In genomic region chr19:8161135-8161646, GRCh38 we compare ENCODE assay signal across 9 cellular contexts. TPM values are rescaled to one million over a fixed set of nuclear protein-coding genes. Genes with fewer than 3 reads are reported as not detected.
DNase-seq lines count a peak whose midpoint lies in the region; ATAC-seq lines count a peak whose summit lies in the region.
"Had no signal": no experiment of that assay in that cellular context is flagged by ENCODE, and none has a peak within 500 bp of the region (broad histone marks: within the 10 kb centered on the region; RNA-seq: fewer than 3 reads in every experiment).

No MANE protein-coding gene starts in this region.

- CTCF ChIA-PET in T-cell (lab: Charles Lee), result no interaction called here

- H2AK5ac ChIP-seq in mesenchymal stem cell (ENCODE audit: low read length, severe bottlenecking), result no peak overlapping the region

- no peak overlapping the region for H2BK120ac ChIP-seq in mesenchymal stem cell (ENCODE audit: low read depth, low read length)

- no peak overlapping the region for H3K23ac ChIP-seq in mesenchymal stem cell (ENCODE audit: low read length in 2 of 2)

- no peak overlapping the region for H2BK12ac ChIP-seq in mesenchymal stem cell (ENCODE audit: low read length in 2 of 2)

- no peak overlapping the region for H2BK15ac ChIP-seq in mesenchymal stem cell (ENCODE audit: low read depth, poor library complexity, severe bottlenecking)

- no peak overlapping the region for H3K4me3 ChIP-seq in mesenchymal stem cell (ENCODE audit: insufficient read depth in 1 of 2, low read depth in 1 of 2, low read length in 2 of 2)

- peaks cover 3 to 5% of the 10 kb centered on the region in 2 donors for H3K27me3 Mint-ChIP-seq in T-cell

- WGBS in mesenchymal stem cell, result 72% methylated on average over 12 of the region's 12 CpGs

- no peak overlapping the region for H4K8ac ChIP-seq in mesenchymal stem cell (ENCODE audit: low read length)

- no peak overlapping the region for H3K27ac ChIP-seq in mesenchymal stem cell (ENCODE audit: low read length, poor library complexity, severe bottlenecking)

- no peak overlapping the region for H3K18ac ChIP-seq in mesenchymal stem cell (ENCODE audit: low read depth in 1 of 2, low read length in 2 of 2)

- H3K4me1 ChIP-seq in mesenchymal stem cell (ENCODE audit: control insufficient read depth, insufficient read depth, low read depth, low read length), result no peaks in the 10 kb centered on the region

- no peaks in the 10 kb centered on the region for H3K36me3 Mint-ChIP-seq in T-cell

- H3K14ac ChIP-seq in mesenchymal stem cell (ENCODE audit: low read length in 2 of 2), result no peak overlapping the region

- H3K9me3 ChIP-seq in mesenchymal stem cell (ENCODE audit: control insufficient read depth, low read length), result no peaks in the 10 kb centered on the region

- no peak overlapping the region for H2BK5ac ChIP-seq in mesenchymal stem cell (ENCODE audit: low read depth, low read length, poor library complexity, severe bottlenecking)

- no peaks in the 10 kb centered on the region for H3K9me3 Mint-ChIP-seq in T-cell

- H3K4me1 Mint-ChIP-seq in T-cell, result no peaks in the 10 kb centered on the region

- H3K9ac ChIP-seq in mesenchymal stem cell (ENCODE audit: low read length), result no peak overlapping the region

- ATAC-seq in T-cell (replicated peaks in 1 of 4), result no peak

- no peaks in the 10 kb centered on the region for H3K36me3 ChIP-seq in mesenchymal stem cell (ENCODE audit: control insufficient read depth in 1 of 2, insufficient read depth in 2 of 2, low read depth in 1 of 2, low read length in 2 of 2)

- no peak overlapping the region for H3K27ac Mint-ChIP-seq in T-cell

- peaks cover 0 to 9% of the 10 kb centered on the region in 2 experiments for H3K27me3 ChIP-seq in mesenchymal stem cell (ENCODE audit: control insufficient read depth in 1 of 2, insufficient read depth in 1 of 2, low read length in 2 of 2)

- no peak overlapping the region for H2AFZ ChIP-seq in mesenchymal stem cell (ENCODE audit: low read depth, low read length)

- H4K91ac ChIP-seq in mesenchymal stem cell (ENCODE audit: low read length), result no peak overlapping the region

- no peak overlapping the region for H3K4me3 Mint-ChIP-seq in T-cell

- H3K4me2 ChIP-seq in mesenchymal stem cell (ENCODE audit: low read length, poor library complexity, severe bottlenecking), result no peak overlapping the region

- peak; percentile 31 for DNase-seq in EL
- peak; percentile 41 for DNase-seq in H4 (ENCODE audit: low spot score)
- DNase-seq in OCI-M1 (lab: John Stamatoyannopoulos, UW), result peak; percentile 23
- DNase-seq in iPS-NIHi7 (ENCODE audit: extremely low spot score), result peak; percentile 37
- DNase-seq in T-cell, result no peak
- no peak for DNase-seq in GF-D8 (lab: John Stamatoyannopoulos, UW)
- DNase-seq in occipital lobe (lab: John Stamatoyannopoulos, UW), result no peak
- no peak for DNase-seq in mesenchymal stem cell

- H3K79me1 ChIP-seq in mesenchymal stem cell (replicated peaks; ENCODE audit: low read length, poor library complexity, severe bottlenecking), result no peaks in the 10 kb centered on the region

- POLR2A ChIA-PET in T-cell (lab: Charles Lee), result no interaction called here

- H3K4ac ChIP-seq in mesenchymal stem cell (ENCODE audit: low read depth in 1 of 2, low read length in 2 of 2), result no peak overlapping the region

RNA-seq across cellular contexts. Expression of gene FBN3, which starts 11.8 kb away (rescaled TPM):
- total RNA-seq in H4 (2014; rRNA removed; shearing (Covaris generic)), result not detected in 2 replicates
- total RNA-seq in T-cell, result under 1 TPM in 2 of 5 donors, not detected in 3; 0.03 TPM
- total RNA-seq in occipital lobe, result 23.2 TPM
- polyA plus RNA-seq in mesenchymal stem cell (2013, experiment 1 of 2), result not detected
- not detected for polyA plus RNA-seq in mesenchymal stem cell (2013, experiment 2 of 2)
- total RNA-seq: glomerular endothelial cell had no signal

RNA-seq across cellular contexts. Expression of gene CERS4, which starts 48.0 kb away (rescaled TPM):
- total RNA-seq in H4 (2014; rRNA removed; shearing (Covaris generic)), result 12.7 and 13.9 TPM in 2 replicates
- 10 to 100 TPM; 23.1 to 46.9 (median 29.0) TPM for total RNA-seq in T-cell
- 50.7 TPM for total RNA-seq in occipital lobe
- polyA plus RNA-seq in mesenchymal stem cell (2013, experiment 1 of 2), result 11.7 TPM
- 12.0 TPM for polyA plus RNA-seq in mesenchymal stem cell (2013, experiment 2 of 2)

Comparison
In these comparisons a context has a peak if more than half of its experiments do, and no peak if none do; other contexts are left out.
1. DNase-seq: peak in EL (single experiment), H4 (single experiment), OCI-M1 (single experiment) and iPS-NIHi7 (single experiment); none in T-cell (0 of 34), GF-D8 (single experiment), occipital lobe (single experiment) and mesenchymal stem cell (single experiment).
2. RNA of gene FBN3, which starts 11.8 kb away (total RNA-seq): 23.2 TPM in occipital lobe (single experiment); 0.03 TPM in T-cell and not detected in H4; every median in the first group is over 10 times any median in the second.